ENCODE assay signal across 27 cellular contexts in genomic region chr1:67514786-67515185, GRCh38.
"Had no signal": no experiment of that assay in that cellular context is flagged by ENCODE, and none has a peak within 500 bp of the region (broad histone marks: within the 10 kb centered on the region; RNA-seq: fewer than 3 reads in every experiment).

No MANE protein-coding gene starts in this region.

- H3K4me3 ChIP-seq: esophagus muscularis mucosa, lung, ovary, psoas muscle, skin epidermis, spleen, thoracic aorta, tibial nerve, upper lobe of left lung had no signal

- ATAC-seq: left colon; left ventricle myocardium superior; natural killer cell; psoas muscle; right cardiac atrium; stimulated activated memory B cell treated with anti-CD40 and anti-IgM and Interleukin-4, amounts not matched to agents 10 μg/mL and 1 μg/mL and 100 μg/mL, for 72 hours; stimulated activated naive CD8-positive, alpha-beta T cell treated with anti-CD3 and anti-CD28 coated beads, Interleukin-15, Interleukin-2, amounts not matched to agents 100 U/mL and 50 U/mL, for 24 hours had no signal

- H3K27ac Mint-ChIP-seq: memory B cell; natural killer cell; stimulated activated memory B cell treated with anti-CD40 and anti-IgM and Interleukin-4, amounts not matched to agents 10 μg/mL and 1 μg/mL and 100 μg/mL, for 72 hours had no signal

- H3K9me3 ChIP-seq: ovary, thoracic aorta had no signal

- H3K4me1 Mint-ChIP-seq: memory B cell; natural killer cell; stimulated activated memory B cell treated with anti-CD40 and anti-IgM and Interleukin-4, amounts not matched to agents 10 μg/mL and 1 μg/mL and 100 μg/mL, for 72 hours had no signal

- DNase-seq: cerebellar nuclear complex; cortex of kidney; kidney glomerular epithelial cell; left colon; left ventricle myocardium superior; natural killer cell; occipital lobe; ovary; posterior cingulate gyrus; psoas muscle; right cardiac atrium; spleen; stimulated activated CD4-positive, alpha-beta T cell treated with anti-CD3 and anti-CD28 coated beads, Interleukin-4, amount 100 ng/mL, for 4 hours; stimulated activated naive CD8-positive, alpha-beta T cell treated with anti-CD3 and anti-CD28 coated beads, Interleukin-15, Interleukin-2, amounts not matched to agents 100 U/mL and 50 U/mL, for 24 hours; substantia nigra; upper lobe of left lung had no signal

- H3K4me1 ChIP-seq: esophagus muscularis mucosa, psoas muscle, spleen, tibial nerve, upper lobe of left lung had no signal

- FAIRE-seq: frontal cortex, islet of Langerhans, urothelium cell line had no signal

- H3K27me3 ChIP-seq: esophagus muscularis mucosa, ovary, tibial nerve, upper lobe of left lung had no signal

- H3K36me3 ChIP-seq: esophagus muscularis mucosa, ovary, spleen, thoracic aorta, tibial nerve, upper lobe of left lung had no signal

- H3K27me3 Mint-ChIP-seq: stimulated activated memory B cell treated with anti-CD40 and anti-IgM and Interleukin-4, amounts not matched to agents 10 μg/mL and 1 μg/mL and 100 μg/mL, for 72 hours had no signal

- H3K27ac ChIP-seq: epithelial cell of prostate, esophagus muscularis mucosa, ovary, psoas muscle, skin epidermis, spleen, thoracic aorta, tibial nerve, upper lobe of left lung had no signal

- H3K4me3 Mint-ChIP-seq: memory B cell; natural killer cell; stimulated activated memory B cell treated with anti-CD40 and anti-IgM and Interleukin-4, amounts not matched to agents 10 μg/mL and 1 μg/mL and 100 μg/mL, for 72 hours had no signal

- H3K36me3 Mint-ChIP-seq: memory B cell had no signal
